1 cellular context compared by ENCODE assay signal in the genomic region with DNA sequence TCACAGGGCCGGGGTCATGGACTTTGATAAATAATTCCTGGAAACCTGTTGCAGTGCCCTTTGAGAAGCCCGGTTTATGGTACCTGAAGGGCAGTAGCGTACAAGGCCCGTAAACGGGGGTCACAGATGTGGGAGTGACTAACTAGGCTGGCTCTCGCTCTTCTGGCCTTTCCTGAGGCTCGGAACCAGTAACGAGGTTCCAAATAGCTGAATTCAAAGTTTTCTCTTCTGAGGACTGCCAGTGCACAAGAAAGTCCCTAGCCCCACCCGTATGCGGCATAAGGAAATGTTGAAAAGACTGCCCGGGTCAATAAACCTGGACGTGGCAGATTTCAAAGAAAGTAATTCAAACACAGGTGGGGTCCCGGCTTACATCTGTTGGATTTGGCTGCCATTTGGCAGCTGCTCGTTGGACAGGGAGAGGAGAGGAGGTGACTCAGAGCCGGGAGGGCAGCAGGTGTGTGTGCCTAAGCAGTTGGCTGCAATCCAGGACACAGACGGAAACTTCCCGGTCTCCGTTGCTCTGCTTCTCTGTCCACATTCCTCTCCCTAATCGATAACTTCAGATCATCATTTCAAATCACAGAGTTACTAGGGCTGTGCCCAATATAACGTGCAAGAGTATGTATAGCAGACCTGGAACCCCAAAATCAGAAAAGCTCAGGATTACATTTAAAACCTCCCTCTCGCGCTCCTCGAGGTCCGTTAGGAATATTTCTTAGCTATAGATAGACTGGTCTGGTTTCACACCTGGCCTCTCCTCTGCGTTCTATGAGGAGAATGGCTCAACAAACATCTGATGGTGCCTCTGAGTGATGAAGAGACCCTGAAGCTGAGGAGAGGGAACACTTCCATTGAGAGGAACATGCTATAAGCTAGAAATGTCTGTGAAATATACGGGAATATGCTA.
TF ChIP-seq lines count a peak whose summit lies in the region.

No MANE protein-coding gene starts in this region.

TF ChIP-seq in K562, 482 proteins besides CTCF, POLR2A, EP300 and RAD21 (continued from another document):
- TF ChIP-seq, protein P1, sequence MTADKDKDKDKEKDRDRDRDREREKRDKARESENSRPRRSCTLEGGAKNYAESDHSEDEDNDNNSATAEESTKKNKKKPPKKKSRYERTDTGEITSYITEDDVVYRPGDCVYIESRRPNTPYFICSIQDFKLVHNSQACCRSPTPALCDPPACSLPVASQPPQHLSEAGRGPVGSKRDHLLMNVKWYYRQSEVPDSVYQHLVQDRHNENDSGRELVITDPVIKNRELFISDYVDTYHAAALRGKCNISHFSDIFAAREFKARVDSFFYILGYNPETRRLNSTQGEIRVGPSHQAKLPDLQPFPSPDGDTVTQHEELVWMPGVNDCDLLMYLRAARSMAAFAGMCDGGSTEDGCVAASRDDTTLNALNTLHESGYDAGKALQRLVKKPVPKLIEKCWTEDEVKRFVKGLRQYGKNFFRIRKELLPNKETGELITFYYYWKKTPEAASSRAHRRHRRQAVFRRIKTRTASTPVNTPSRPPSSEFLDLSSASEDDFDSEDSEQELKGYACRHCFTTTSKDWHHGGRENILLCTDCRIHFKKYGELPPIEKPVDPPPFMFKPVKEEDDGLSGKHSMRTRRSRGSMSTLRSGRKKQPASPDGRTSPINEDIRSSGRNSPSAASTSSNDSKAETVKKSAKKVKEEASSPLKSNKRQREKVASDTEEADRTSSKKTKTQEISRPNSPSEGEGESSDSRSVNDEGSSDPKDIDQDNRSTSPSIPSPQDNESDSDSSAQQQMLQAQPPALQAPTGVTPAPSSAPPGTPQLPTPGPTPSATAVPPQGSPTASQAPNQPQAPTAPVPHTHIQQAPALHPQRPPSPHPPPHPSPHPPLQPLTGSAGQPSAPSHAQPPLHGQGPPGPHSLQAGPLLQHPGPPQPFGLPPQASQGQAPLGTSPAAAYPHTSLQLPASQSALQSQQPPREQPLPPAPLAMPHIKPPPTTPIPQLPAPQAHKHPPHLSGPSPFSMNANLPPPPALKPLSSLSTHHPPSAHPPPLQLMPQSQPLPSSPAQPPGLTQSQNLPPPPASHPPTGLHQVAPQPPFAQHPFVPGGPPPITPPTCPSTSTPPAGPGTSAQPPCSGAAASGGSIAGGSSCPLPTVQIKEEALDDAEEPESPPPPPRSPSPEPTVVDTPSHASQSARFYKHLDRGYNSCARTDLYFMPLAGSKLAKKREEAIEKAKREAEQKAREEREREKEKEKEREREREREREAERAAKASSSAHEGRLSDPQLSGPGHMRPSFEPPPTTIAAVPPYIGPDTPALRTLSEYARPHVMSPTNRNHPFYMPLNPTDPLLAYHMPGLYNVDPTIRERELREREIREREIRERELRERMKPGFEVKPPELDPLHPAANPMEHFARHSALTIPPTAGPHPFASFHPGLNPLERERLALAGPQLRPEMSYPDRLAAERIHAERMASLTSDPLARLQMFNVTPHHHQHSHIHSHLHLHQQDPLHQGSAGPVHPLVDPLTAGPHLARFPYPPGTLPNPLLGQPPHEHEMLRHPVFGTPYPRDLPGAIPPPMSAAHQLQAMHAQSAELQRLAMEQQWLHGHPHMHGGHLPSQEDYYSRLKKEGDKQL (CRISPR knock-in tag; IDR thresholded peaks at IDR 0.05; ENCODE audit: borderline replicate concordance): no peak
- TF ChIP-seq, protein P2, sequence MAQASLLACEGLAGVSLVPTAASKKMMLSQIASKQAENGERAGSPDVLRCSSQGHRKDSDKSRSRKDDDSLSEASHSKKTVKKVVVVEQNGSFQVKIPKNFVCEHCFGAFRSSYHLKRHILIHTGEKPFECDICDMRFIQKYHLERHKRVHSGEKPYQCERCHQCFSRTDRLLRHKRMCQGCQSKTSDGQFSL (CRISPR knock-in tag; IDR thresholded peaks at IDR 0.05): no peak
- TF ChIP-seq, protein P2 (tag; IDR thresholded peaks at IDR 0.05): no peak
- TF ChIP-seq ZNF282 (CRISPR knock-in tag; IDR thresholded peaks at IDR 0.05) (no peak), WHSC1 (IDR thresholded peaks at IDR 0.05; ENCODE audit: low read length) (no peak), ZNF830 (CRISPR knock-in tag; IDR thresholded peaks at IDR 0.05) (no peak), CBFA2T2 (conservative IDR thresholded peaks at IDR 0.05) (peak; percentile 65), HNRNPH1 (optimal IDR thresholded peaks at IDR 0.05; ENCODE audit: low read depth, low read length) (no peak), TEAD4 (IDR thresholded peaks at IDR 0.05; ENCODE audit: low read length) (0 out of 2 replicates have a peak, but pooled peaks have one; percentile 7), TEAD4 (CRISPR knock-in tag; IDR thresholded peaks at IDR 0.05; ENCODE audit: borderline replicate concordance) (no peak), FOS (IDR thresholded peaks at IDR 0.05; ENCODE audit: extremely low read depth, insufficient read length) (no peak), DIDO1 (tag; IDR thresholded peaks at IDR 0.05; ENCODE audit: low read depth) (no peak), YBX1 (IDR thresholded peaks at IDR 0.05) (no peak), ZNF384 (IDR thresholded peaks at IDR 0.05; ENCODE audit: low read depth, low read length) (no peak), ZNF695 (CRISPR knock-in tag; IDR thresholded peaks at IDR 0.05) (no peak), ZNF778 (CRISPR knock-in tag; IDR thresholded peaks at IDR 0.05) (no peak), HMG20B (CRISPR knock-in tag; IDR thresholded peaks at IDR 0.05) (no peak), JUND (IDR thresholded peaks at IDR 0.05; ENCODE audit: borderline replicate concordance, low read depth, low read length) (peak; percentile 88), JUND (tag; IDR thresholded peaks at IDR 0.05; ENCODE audit: borderline replicate concordance, low read depth, low read length) (peak; percentile 75; the same call in 1 of the 3 replicates), SMARCA4 (IDR thresholded peaks at IDR 0.05) (peak; percentile 64)
- TF ChIP-seq, protein P3, sequence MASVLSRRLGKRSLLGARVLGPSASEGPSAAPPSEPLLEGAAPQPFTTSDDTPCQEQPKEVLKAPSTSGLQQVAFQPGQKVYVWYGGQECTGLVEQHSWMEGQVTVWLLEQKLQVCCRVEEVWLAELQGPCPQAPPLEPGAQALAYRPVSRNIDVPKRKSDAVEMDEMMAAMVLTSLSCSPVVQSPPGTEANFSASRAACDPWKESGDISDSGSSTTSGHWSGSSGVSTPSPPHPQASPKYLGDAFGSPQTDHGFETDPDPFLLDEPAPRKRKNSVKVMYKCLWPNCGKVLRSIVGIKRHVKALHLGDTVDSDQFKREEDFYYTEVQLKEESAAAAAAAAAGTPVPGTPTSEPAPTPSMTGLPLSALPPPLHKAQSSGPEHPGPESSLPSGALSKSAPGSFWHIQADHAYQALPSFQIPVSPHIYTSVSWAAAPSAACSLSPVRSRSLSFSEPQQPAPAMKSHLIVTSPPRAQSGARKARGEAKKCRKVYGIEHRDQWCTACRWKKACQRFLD (CRISPR knock-in tag; IDR thresholded peaks at IDR 0.05): 0 out of 2 replicates have a peak, but pooled peaks have one; percentile 43
- TF ChIP-seq, protein P4, sequence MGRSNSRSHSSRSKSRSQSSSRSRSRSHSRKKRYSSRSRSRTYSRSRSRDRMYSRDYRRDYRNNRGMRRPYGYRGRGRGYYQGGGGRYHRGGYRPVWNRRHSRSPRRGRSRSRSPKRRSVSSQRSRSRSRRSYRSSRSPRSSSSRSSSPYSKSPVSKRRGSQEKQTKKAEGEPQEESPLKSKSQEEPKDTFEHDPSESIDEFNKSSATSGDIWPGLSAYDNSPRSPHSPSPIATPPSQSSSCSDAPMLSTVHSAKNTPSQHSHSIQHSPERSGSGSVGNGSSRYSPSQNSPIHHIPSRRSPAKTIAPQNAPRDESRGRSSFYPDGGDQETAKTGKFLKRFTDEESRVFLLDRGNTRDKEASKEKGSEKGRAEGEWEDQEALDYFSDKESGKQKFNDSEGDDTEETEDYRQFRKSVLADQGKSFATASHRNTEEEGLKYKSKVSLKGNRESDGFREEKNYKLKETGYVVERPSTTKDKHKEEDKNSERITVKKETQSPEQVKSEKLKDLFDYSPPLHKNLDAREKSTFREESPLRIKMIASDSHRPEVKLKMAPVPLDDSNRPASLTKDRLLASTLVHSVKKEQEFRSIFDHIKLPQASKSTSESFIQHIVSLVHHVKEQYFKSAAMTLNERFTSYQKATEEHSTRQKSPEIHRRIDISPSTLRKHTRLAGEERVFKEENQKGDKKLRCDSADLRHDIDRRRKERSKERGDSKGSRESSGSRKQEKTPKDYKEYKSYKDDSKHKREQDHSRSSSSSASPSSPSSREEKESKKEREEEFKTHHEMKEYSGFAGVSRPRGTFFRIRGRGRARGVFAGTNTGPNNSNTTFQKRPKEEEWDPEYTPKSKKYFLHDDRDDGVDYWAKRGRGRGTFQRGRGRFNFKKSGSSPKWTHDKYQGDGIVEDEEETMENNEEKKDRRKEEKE (IDR thresholded peaks at IDR 0.05; ENCODE audit: borderline replicate concordance in 1 of 2, control insufficient read depth in 1 of 2, low read depth in 2 of 2, low read length in 1 of 2): no peak
